In the genomic region with DNA sequence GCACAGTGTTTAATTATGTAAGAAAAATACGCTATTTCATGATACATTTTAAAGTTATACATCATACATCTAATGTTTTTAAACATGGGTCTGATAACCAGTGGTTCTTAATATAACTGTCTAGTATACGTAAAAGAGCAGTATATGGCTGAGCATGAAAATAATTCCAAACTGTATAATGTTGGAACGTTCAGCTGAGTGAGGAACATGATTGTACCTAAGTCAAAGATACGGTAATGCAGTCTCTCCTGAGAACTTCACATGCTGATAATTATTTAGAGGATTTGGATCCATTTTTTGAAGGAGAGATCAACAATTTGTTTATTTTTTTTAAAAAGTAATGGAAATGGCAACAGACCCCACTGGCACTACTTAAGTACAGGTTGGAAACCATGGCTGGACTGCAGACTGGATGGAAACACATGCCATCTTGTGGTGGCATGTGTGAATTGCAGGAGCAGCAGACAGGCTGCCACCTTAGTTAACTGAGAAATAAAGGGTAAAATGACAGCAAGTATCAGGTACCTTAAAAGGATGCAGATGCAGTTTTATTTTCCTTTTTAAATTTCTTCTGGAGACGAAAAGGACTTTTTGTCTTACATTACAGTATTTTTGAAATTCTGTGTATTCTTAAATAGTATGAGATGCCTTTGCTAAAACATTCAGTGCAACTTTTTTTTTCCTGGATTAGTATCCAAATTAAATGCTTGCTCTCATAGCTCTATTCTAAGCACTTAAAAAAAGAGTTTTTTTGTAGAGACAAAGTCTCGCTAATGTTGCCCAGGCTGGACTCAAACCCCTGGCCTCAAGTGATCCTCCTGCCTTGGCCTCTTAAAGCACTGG, we compare ENCODE assay signal across 8 cellular contexts.
DNase-seq lines count a peak whose midpoint lies in the region; ATAC-seq and TF ChIP-seq lines count a peak whose summit lies in the region.

No MANE protein-coding gene starts in this region.

- ATAC-seq in GM18498 (IDR thresholded peaks at IDR 0.05; ENCODE audit: unreplicated experiment): peak; percentile 90
- peak; percentile 66 for ATAC-seq in HG02870 (IDR thresholded peaks at IDR 0.05; ENCODE audit: unreplicated experiment)

- DNase-seq in AG08395 (ENCODE audit: low spot score): peak; percentile 69
- peak; percentile 41 to 69 for DNase-seq in NCI-H446 (lab: John Stamatoyannopoulos, UW)
- peak; percentile 57 for DNase-seq in activated CD4-positive, alpha-beta memory T cell treated with anti-CD3 and anti-CD28 coated beads for 36 hours
- peak; percentile 71 for DNase-seq in fibroblast of mammary gland (ENCODE audit: low read depth)
- DNase-seq in renal cortical epithelial cell (ENCODE audit: low read depth): peak; percentile 76
- no peak for DNase-seq in KG1 (lab: John Stamatoyannopoulos, UW)

- peaks cover 46% of the 10 kb centered on the region for H3K36me3 Mint-ChIP-seq in activated CD4-positive, alpha-beta memory T cell treated with anti-CD3 and anti-CD28 coated beads for 36 hours

- H3K4me1 Mint-ChIP-seq in activated CD4-positive, alpha-beta memory T cell treated with anti-CD3 and anti-CD28 coated beads for 36 hours (ENCODE audit: low read depth): no peaks in the 10 kb centered on the region

- intact Hi-C loops in activated CD4-positive, alpha-beta memory T cell treated with anti-CD3 and anti-CD28 coated beads for 36 hours (cut with micrococcal nuclease): loop anchor here (1.0 to 10.0 kb wide), 3 partner anchors 110 to 764 kb away; a partner anchor contains a TSS

- no peaks in the 10 kb centered on the region for H3K9me3 Mint-ChIP-seq in activated CD4-positive, alpha-beta memory T cell treated with anti-CD3 and anti-CD28 coated beads for 36 hours

- H3K4me3 ChIP-seq in fibroblast of mammary gland (ENCODE audit: control insufficient read depth, low read depth, low read length): no peak overlapping the region

- CTCF ChIA-PET in activated CD4-positive, alpha-beta memory T cell treated with anti-CD3 and anti-CD28 coated beads for 36 hours (lab: Charles Lee): interaction anchor here (0.6 to 3.2 kb wide), 11 partner anchors 11 to 765 kb away, joined by 3 to 19 read pairs (median 3); no protein-coding TSS in a partner anchor

- no peak overlapping the region for H3K4me3 Mint-ChIP-seq in activated CD4-positive, alpha-beta memory T cell treated with anti-CD3 and anti-CD28 coated beads for 36 hours

- no peak overlapping the region for H3K27ac Mint-ChIP-seq in activated CD4-positive, alpha-beta memory T cell treated with anti-CD3 and anti-CD28 coated beads for 36 hours

- H3K27me3 Mint-ChIP-seq in activated CD4-positive, alpha-beta memory T cell treated with anti-CD3 and anti-CD28 coated beads for 36 hours: no peaks in the 10 kb centered on the region

- POLR2A ChIA-PET in activated CD4-positive, alpha-beta memory T cell treated with anti-CD3 and anti-CD28 coated beads for 36 hours (lab: Charles Lee): no interaction called here

- TF ChIP-seq CTCF in fibroblast of mammary gland (conservative IDR thresholded peaks at IDR 0.05; ENCODE audit: control insufficient read depth, insufficient read depth, low read depth, low read length): peak; percentile 97
